12 cellular contexts compared by ENCODE assay signal in genomic region chr5:168654225-168654624, GRCh38.
A peak's percentile ranks its signal among the peaks of the same experiment; 100 is the strongest.
DNase-seq lines count a peak whose midpoint lies in the region; ATAC-seq, FAIRE-seq and TF ChIP-seq lines count a peak whose summit lies in the region.
"Had no signal": no experiment of that assay in that cellular context is flagged by ENCODE, and none has a peak within 500 bp of the region (broad histone marks: within the 10 kb centered on the region; RNA-seq: fewer than 3 reads in every experiment).

No MANE protein-coding gene starts in this region.

- BruUV-seq in MCF 10A (replicated peaks; lab: Mats Ljungman, UMichigan): no TSS peak

- TF ChIP-seq CTCF in breast epithelium (IDR thresholded peaks at IDR 0.05): no peak
- TF ChIP-seq CTCF in MCF 10A (IDR thresholded peaks at IDR 0.05; ENCODE audit: unreplicated experiment): no peak
- TF ChIP-seq CTCF in chondrocyte (IDR thresholded peaks at IDR 0.05): no peak
- TF ChIP-seq CTCF in mesothelial cell of epicardium (IDR thresholded peaks at IDR 0.05; ENCODE audit: unreplicated experiment): no peak
- TF ChIP-seq CTCF in type B pancreatic cell (conservative IDR thresholded peaks at IDR 0.05): no peak

- H3K27ac Mint-ChIP-seq in MCF 10A (ENCODE audit: low read depth, unreplicated experiment): no peak overlapping the region
- peak overlapping the region; percentile 18 for H3K27ac Mint-ChIP-seq in chondrocyte (ENCODE audit: unreplicated experiment)
- H3K27ac Mint-ChIP-seq in mesothelial cell of epicardium: peak overlapping the region; percentile 79
- H3K27ac Mint-ChIP-seq in type B pancreatic cell: peak overlapping the region; percentile 68
- H3K27ac Mint-ChIP-seq in activated naive CD4-positive, alpha-beta T cell treated with anti-CD3 and anti-CD28 coated beads, Interleukin-2, amount 50 U/mL, for 72 hours: no peak overlapping the region
- H3K27ac Mint-ChIP-seq: naive thymus-derived CD8-positive, alpha-beta T cell had no signal

- no peaks in the 10 kb centered on the region for H3K27me3 ChIP-seq in breast epithelium

- no peak for ATAC-seq in HG03521 (IDR thresholded peaks at IDR 0.05; ENCODE audit: unreplicated experiment)
- ATAC-seq in activated naive CD4-positive, alpha-beta T cell treated with anti-CD3 and anti-CD28 coated beads, Interleukin-2, amount 50 U/mL, for 72 hours: no peak
- ATAC-seq: naive thymus-derived CD8-positive, alpha-beta T cell had no signal

- H3K4me1 Mint-ChIP-seq in MCF 10A (ENCODE audit: insufficient read depth, unreplicated experiment): peaks cover 45% of the 10 kb centered on the region
- H3K4me1 Mint-ChIP-seq in chondrocyte (ENCODE audit: low read depth): peaks cover 37% of the 10 kb centered on the region
- H3K4me1 Mint-ChIP-seq in mesothelial cell of epicardium: peaks cover 33% of the 10 kb centered on the region
- H3K4me1 Mint-ChIP-seq in type B pancreatic cell (ENCODE audit: unreplicated experiment): peaks cover 36% of the 10 kb centered on the region
- H3K4me1 Mint-ChIP-seq: naive thymus-derived CD8-positive, alpha-beta T cell had no signal

- peak overlapping the region; percentile 78 to 85 for H3K27ac ChIP-seq in breast epithelium

- H3K36me3 Mint-ChIP-seq in MCF 10A (ENCODE audit: insufficient read depth, unreplicated experiment): no peaks in the 10 kb centered on the region
- no peaks in the 10 kb centered on the region for H3K36me3 Mint-ChIP-seq in chondrocyte (ENCODE audit: low read depth)
- H3K36me3 Mint-ChIP-seq in mesothelial cell of epicardium: peaks cover under 1% of the 10 kb centered on the region
- peaks cover 8% of the 10 kb centered on the region for H3K36me3 Mint-ChIP-seq in type B pancreatic cell
- no peaks in the 10 kb centered on the region for H3K36me3 Mint-ChIP-seq in activated naive CD4-positive, alpha-beta T cell treated with anti-CD3 and anti-CD28 coated beads, Interleukin-2, amount 50 U/mL, for 72 hours
- H3K36me3 Mint-ChIP-seq: naive thymus-derived CD8-positive, alpha-beta T cell had no signal

- intact Hi-C loops in breast epithelium (cut with DNase I; ENCODE audit: low total_unique reads) (no loop called here), MCF 10A (cut with micrococcal nuclease) (loop anchor here (5.0 kb wide), 1 partner anchor 167 kb away; the partner anchor contains the start of gene RARS1)

- H3K4me1 ChIP-seq in breast epithelium: peaks cover 3 to 8% of the 10 kb centered on the region in 2 donors

- CTCF ChIA-PET in MCF 10A (lab: Yijun Ruan, JAX): interaction anchor here (0.6 to 1.1 kb wide), 5 partner anchors 22 to 86 kb away, joined by 3 to 5 read pairs (median 3); partner anchors contain the start of gene PANK3

- peak in 1 of 2 donors; percentile 34 for DNase-seq in breast epithelium (ENCODE audit: low spot score in 2 of 2)
- DNase-seq in MCF 10A (ENCODE audit: unreplicated experiment): no peak
- no peak for DNase-seq in chondrocyte (ENCODE audit: low spot score)
- peak in 1 of 2 experiments; percentile 51 for DNase-seq in mesothelial cell of epicardium (ENCODE audit: low spot score in 2 of 2, unreplicated experiment in 2 of 2)
- peak; percentile 79 for DNase-seq in type B pancreatic cell (ENCODE audit: extremely low spot score, unreplicated experiment)
- no peak for DNase-seq in GM12891 (ENCODE audit: insufficient read length, low spot score)
- DNase-seq in activated naive CD4-positive, alpha-beta T cell treated with anti-CD3 and anti-CD28 coated beads, Interleukin-2, amount 50 U/mL, for 72 hours (ENCODE audit: low spot score in 2 of 2): no peak
- DNase-seq: naive thymus-derived CD8-positive, alpha-beta T cell; NCI-H2227 treated with DMSO at 0.1 percent for 48 hours; stimulated activated CD4-positive, alpha-beta T cell treated with anti-CD3 and anti-CD28 coated beads, Interleukin-4, amount 100 ng/mL, for 4 hours had no signal

- H3K4me3 Mint-ChIP-seq in MCF 10A (ENCODE audit: unreplicated experiment) (no peak overlapping the region), chondrocyte (ENCODE audit: unreplicated experiment) (no peak overlapping the region), mesothelial cell of epicardium (no peak overlapping the region), type B pancreatic cell (peak overlapping the region; percentile 62)
- H3K4me3 Mint-ChIP-seq: naive thymus-derived CD8-positive, alpha-beta T cell had no signal

- no peaks in the 10 kb centered on the region for H3K9me3 ChIP-seq in breast epithelium

- POLR2A ChIA-PET in MCF 10A (lab: Yijun Ruan, JAX): interaction anchor here (6.5 kb wide), 1 partner anchor 75 kb away, joined by 72 read pairs; the partner anchor contains the start of gene PANK3

- TF ChIP-seq POLR2A in breast epithelium (IDR thresholded peaks at IDR 0.05) (no peak), GM12891 (IDR thresholded peaks at IDR 0.05; ENCODE audit: low read depth, low read length) (no peak)

- H3K4me3 ChIP-seq in breast epithelium: no peak overlapping the region

- H3K9me3 Mint-ChIP-seq in MCF 10A (ENCODE audit: unreplicated experiment) (no peaks in the 10 kb centered on the region), chondrocyte (ENCODE audit: low read depth) (peaks cover 3% of the 10 kb centered on the region), mesothelial cell of epicardium (peaks cover 4% of the 10 kb centered on the region), type B pancreatic cell (no peaks in the 10 kb centered on the region)
- H3K9me3 Mint-ChIP-seq in activated naive CD4-positive, alpha-beta T cell treated with anti-CD3 and anti-CD28 coated beads, Interleukin-2, amount 50 U/mL, for 72 hours: peaks cover 0 to 2% of the 10 kb centered on the region in 2 donors

- H3K36me3 ChIP-seq in breast epithelium: no peaks in the 10 kb centered on the region

- no peaks in the 10 kb centered on the region for H3K27me3 Mint-ChIP-seq in MCF 10A (ENCODE audit: insufficient read depth, unreplicated experiment)
- H3K27me3 Mint-ChIP-seq in chondrocyte (ENCODE audit: low read depth): no peaks in the 10 kb centered on the region
- H3K27me3 Mint-ChIP-seq in mesothelial cell of epicardium (ENCODE audit: low read depth): no peaks in the 10 kb centered on the region
- H3K27me3 Mint-ChIP-seq in type B pancreatic cell: peaks cover 3% of the 10 kb centered on the region

- FAIRE-seq in GM12891 (lab: Jason Lieb, UNC): no peak
- FAIRE-seq: bronchial epithelial cell had no signal

TF ChIP-seq in GM12891, 5 proteins besides CTCF, POLR2A, EP300 and RAD21:
- TF ChIP-seq SPI1 (IDR thresholded peaks at IDR 0.05; ENCODE audit: low read depth, low read length) (no peak), TAF1 (IDR thresholded peaks at IDR 0.05; ENCODE audit: low read depth, low read length) (no peak), POU2F2 (IDR thresholded peaks at IDR 0.05; ENCODE audit: low read depth, low read length) (no peak), POLR2AphosphoS5 (IDR thresholded peaks at IDR 0.05; ENCODE audit: low read depth, low read length) (no peak)

Comparison
In these comparisons a context has a peak if more than half of its experiments do, and no peak if none do; other contexts are left out.
1. H3K27ac Mint-ChIP-seq: peak in chondrocyte (single experiment), mesothelial cell of epicardium (single experiment) and type B pancreatic cell (single experiment); none in MCF 10A (single experiment) and activated naive CD4-positive, alpha-beta T cell treated with anti-CD3 and anti-CD28 coated beads, Interleukin-2, amount 50 U/mL, for 72 hours (0 of 2).